ENCODE assay signal across 8 cellular contexts in the genomic region with DNA sequence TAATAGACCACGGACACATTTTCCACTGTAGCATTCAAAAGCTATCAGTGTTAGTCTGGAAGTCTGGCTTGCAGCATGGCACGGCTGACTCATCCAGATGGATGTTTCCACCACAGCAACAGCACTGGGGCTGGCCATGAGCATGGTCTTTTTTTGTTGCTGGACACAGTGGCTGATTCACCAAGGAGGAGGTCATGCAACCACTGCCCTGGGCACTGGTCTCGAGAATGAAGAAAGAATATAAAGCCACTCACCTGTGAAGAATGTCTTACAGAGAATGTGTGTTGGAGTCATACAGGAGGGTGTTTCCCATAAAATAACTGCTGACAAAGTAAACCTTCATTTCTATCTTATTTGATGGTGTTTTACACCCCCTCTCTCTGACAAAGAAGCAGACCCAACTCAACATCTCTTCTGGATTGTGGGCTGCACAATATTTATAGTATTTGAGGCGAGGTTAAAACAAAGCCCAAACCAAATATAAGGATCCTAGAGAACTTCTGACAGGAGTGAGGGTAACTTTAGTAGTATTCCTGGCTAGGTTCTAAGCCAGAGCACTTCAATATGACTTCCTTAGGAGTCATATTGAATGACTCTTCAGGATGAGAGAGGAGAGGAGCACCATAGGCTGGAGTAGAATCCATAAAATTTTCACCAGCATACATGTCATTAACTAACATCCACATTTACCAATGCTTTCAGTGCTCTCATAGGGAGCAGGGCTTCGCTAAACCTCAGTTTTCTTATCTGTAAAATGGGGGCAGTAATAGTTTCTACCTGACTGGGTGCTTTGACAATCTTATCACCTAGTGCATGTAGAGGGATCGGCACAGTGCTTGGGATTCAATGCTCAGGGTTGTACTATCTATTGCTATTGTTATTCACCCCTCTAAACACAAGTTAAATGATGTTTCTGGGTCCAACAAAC.
DNase-seq lines count a peak whose midpoint lies in the region; ATAC-seq, FAIRE-seq and TF ChIP-seq lines count a peak whose summit lies in the region.

No MANE protein-coding gene starts in this region.

- no peak overlapping the region for H2AFZ ChIP-seq in keratinocyte (ENCODE audit: control insufficient read depth, low read length)

- DNase-seq in HK-2 (ENCODE audit: unreplicated experiment) (peak; percentile 88), bronchial epithelial cell (ENCODE audit: low read depth) (peak; percentile 99), keratinocyte (ENCODE audit: low read depth, low spot score) (peak; percentile 99), immature natural killer cell (no peak)
- DNase-seq in activated T-cell treated with anti-CD3 and anti-CD28 coated beads, Interleukin-2, amount 50 U/mL, for 24 hours = no peak

- H3K9me3 ChIP-seq in keratinocyte (ENCODE audit: control insufficient read depth, low read depth, low read length) (no peaks in the 10 kb centered on the region), stomach smooth muscle (ENCODE audit: control insufficient read depth in 2 of 2, low read length in 2 of 2) (no peaks in the 10 kb centered on the region)

- H3K27ac ChIP-seq in keratinocyte (ENCODE audit: control insufficient read depth, insufficient read depth, low read length) (peak overlapping the region; percentile 99), stomach smooth muscle (ENCODE audit: low read length) (peak overlapping the region; percentile 75)

- H3K4me1 ChIP-seq in keratinocyte (ENCODE audit: control insufficient read depth, extremely low read depth, insufficient read depth, low read length) (peaks cover 76% of the 10 kb centered on the region), stomach smooth muscle (ENCODE audit: control insufficient read depth, insufficient read depth, low read length) (peaks cover 32% of the 10 kb centered on the region)

- H3K9me3 Mint-ChIP-seq in activated T-cell treated with anti-CD3 and anti-CD28 coated beads, Interleukin-2, amount 50 U/mL, for 24 hours = no peaks in the 10 kb centered on the region
- no peaks in the 10 kb centered on the region for H3K9me3 Mint-ChIP-seq in immature natural killer cell

- H3K9ac ChIP-seq in keratinocyte (ENCODE audit: control insufficient read depth, extremely low read depth, insufficient read depth, low read length) (peak overlapping the region; percentile 80), stomach smooth muscle (ENCODE audit: low read length in 2 of 2) (no peak overlapping the region)

- ATAC-seq in GM18502 (IDR thresholded peaks at IDR 0.05; ENCODE audit: poor library complexity, unreplicated experiment) = no peak
- no peak for ATAC-seq in GM18511 (IDR thresholded peaks at IDR 0.05; ENCODE audit: unreplicated experiment)

- H3K4me3 ChIP-seq in bronchial epithelial cell (ENCODE audit: low read depth, low read length) = no peak overlapping the region
- peak overlapping the region in 2 of 3 experiments; percentile 45 to 48 for H3K4me3 ChIP-seq in keratinocyte (ENCODE audit: control insufficient read depth in 2 of 3, extremely low read depth in 1 of 3, insufficient read depth in 2 of 3, low read depth in 1 of 3, low read length in 3 of 3)
- H3K4me3 ChIP-seq in stomach smooth muscle (ENCODE audit: low read length in 2 of 2) = no peak overlapping the region

- TF ChIP-seq CTCF in bronchial epithelial cell (IDR thresholded peaks at IDR 0.05; ENCODE audit: insufficient read depth, low read length, severe bottlenecking) (no peak), keratinocyte (optimal IDR thresholded peaks at IDR 0.05 in 1 of 3, IDR thresholded peaks at IDR 0.05 in 1 of 3, conservative IDR thresholded peaks at IDR 0.05 in 1 of 3; ENCODE audit: extremely low read depth in 1 of 3, insufficient read depth in 2 of 3, low read length in 3 of 3) (no peak)

- peak overlapping the region; percentile 89 for H3K4me2 ChIP-seq in keratinocyte (ENCODE audit: control insufficient read depth, extremely low read depth, insufficient read depth, low read depth, low read length)

- H3K36me3 ChIP-seq in bronchial epithelial cell (ENCODE audit: control insufficient read depth, insufficient read depth, low read length) = no peaks in the 10 kb centered on the region
- peaks cover 0 to 6% of the 10 kb centered on the region in 2 experiments for H3K36me3 ChIP-seq in keratinocyte (ENCODE audit: control insufficient read depth in 2 of 2, extremely low read depth in 1 of 2, insufficient read depth in 2 of 2, low read length in 2 of 2)
- H3K36me3 ChIP-seq in stomach smooth muscle (ENCODE audit: control insufficient read depth in 2 of 2, insufficient read depth in 2 of 2, low read length in 2 of 2) = no peaks in the 10 kb centered on the region

- no peaks in the 10 kb centered on the region for H3K4me1 Mint-ChIP-seq in activated T-cell treated with anti-CD3 and anti-CD28 coated beads, Interleukin-2, amount 50 U/mL, for 24 hours (ENCODE audit: low read depth)
- peaks cover 6 to 10% of the 10 kb centered on the region in 2 donors for H3K4me1 Mint-ChIP-seq in immature natural killer cell

- no peaks in the 10 kb centered on the region for H3K36me3 Mint-ChIP-seq in activated T-cell treated with anti-CD3 and anti-CD28 coated beads, Interleukin-2, amount 50 U/mL, for 24 hours (ENCODE audit: low read depth)
- H3K36me3 Mint-ChIP-seq in immature natural killer cell = no peaks in the 10 kb centered on the region

- no peak overlapping the region for H3K4me3 Mint-ChIP-seq in activated T-cell treated with anti-CD3 and anti-CD28 coated beads, Interleukin-2, amount 50 U/mL, for 24 hours
- H3K4me3 Mint-ChIP-seq in immature natural killer cell = no peak overlapping the region

- peaks cover 19% of the 10 kb centered on the region for H3K79me2 ChIP-seq in keratinocyte (ENCODE audit: control insufficient read depth, insufficient read depth, low read length)

- FAIRE-seq in bronchial epithelial cell (lab: Jason Lieb, UNC) = peak; percentile 43
- peak; percentile 97 for FAIRE-seq in keratinocyte (lab: Jason Lieb, UNC)

- dilution Hi-C loops in keratinocyte (cut with MboI; ENCODE audit: extremely low pct_ligation_motif_present, low sequenced_read_pairs) = no loop called here

- H3K27me3 ChIP-seq in bronchial epithelial cell (ENCODE audit: control insufficient read depth, insufficient read depth, low read length) (no peaks in the 10 kb centered on the region), keratinocyte (ENCODE audit: control insufficient read depth, extremely low read depth, insufficient read depth, low read length) (no peaks in the 10 kb centered on the region), stomach smooth muscle (ENCODE audit: control insufficient read depth in 1 of 2, insufficient read depth in 2 of 2, low read length in 2 of 2) (no peaks in the 10 kb centered on the region)

- H3K9me1 ChIP-seq in keratinocyte (ENCODE audit: control insufficient read depth, extremely low read depth, insufficient read depth, low read length) = no peaks in the 10 kb centered on the region

- peaks cover 49% of the 10 kb centered on the region for H3K27me3 Mint-ChIP-seq in activated T-cell treated with anti-CD3 and anti-CD28 coated beads, Interleukin-2, amount 50 U/mL, for 24 hours
- H3K27me3 Mint-ChIP-seq in immature natural killer cell (ENCODE audit: low read depth in 3 of 3) = peaks cover 0 to 2% (median 0%) of the 10 kb centered on the region in 3 donors

- H4K20me1 ChIP-seq in keratinocyte (ENCODE audit: control insufficient read depth, extremely low read depth, insufficient read depth, low read length) = no peaks in the 10 kb centered on the region

- H3K27ac Mint-ChIP-seq in activated T-cell treated with anti-CD3 and anti-CD28 coated beads, Interleukin-2, amount 50 U/mL, for 24 hours = no peak overlapping the region
- no peak overlapping the region for H3K27ac Mint-ChIP-seq in immature natural killer cell

Comparison
In these comparisons a context has a peak if more than half of its experiments do, and no peak if none do; other contexts are left out.
1. DNase-seq: peak in HK-2 (single experiment), bronchial epithelial cell (single experiment) and keratinocyte (single experiment); none in activated T-cell treated with anti-CD3 and anti-CD28 coated beads, Interleukin-2, amount 50 U/mL, for 24 hours (single experiment) and immature natural killer cell (0 of 3).
2. H3K4me3 ChIP-seq: peak in keratinocyte (2 of 3); none in bronchial epithelial cell (single experiment) and stomach smooth muscle (0 of 2).